In genomic region chr11:44257338-44258189, GRCh38 we compare ENCODE assay signal across 1 cellular context.
TF ChIP-seq lines count a peak whose summit lies in the region.

No MANE protein-coding gene starts in this region.

TF ChIP-seq in GM12878, 131 proteins besides CTCF, POLR2A, EP300 and RAD21:
- TF ChIP-seq IRF4 (IDR thresholded peaks at IDR 0.05; ENCODE audit: low read depth, low read length) (no peak), SREBF1 (IDR thresholded peaks at IDR 0.05; ENCODE audit: low read length) (no peak), POLR2AphosphoS5 (IDR thresholded peaks at IDR 0.05; ENCODE audit: low read length) (no peak), PAX8 (IDR thresholded peaks at IDR 0.05) (no peak)
- TF ChIP-seq, protein P1, sequence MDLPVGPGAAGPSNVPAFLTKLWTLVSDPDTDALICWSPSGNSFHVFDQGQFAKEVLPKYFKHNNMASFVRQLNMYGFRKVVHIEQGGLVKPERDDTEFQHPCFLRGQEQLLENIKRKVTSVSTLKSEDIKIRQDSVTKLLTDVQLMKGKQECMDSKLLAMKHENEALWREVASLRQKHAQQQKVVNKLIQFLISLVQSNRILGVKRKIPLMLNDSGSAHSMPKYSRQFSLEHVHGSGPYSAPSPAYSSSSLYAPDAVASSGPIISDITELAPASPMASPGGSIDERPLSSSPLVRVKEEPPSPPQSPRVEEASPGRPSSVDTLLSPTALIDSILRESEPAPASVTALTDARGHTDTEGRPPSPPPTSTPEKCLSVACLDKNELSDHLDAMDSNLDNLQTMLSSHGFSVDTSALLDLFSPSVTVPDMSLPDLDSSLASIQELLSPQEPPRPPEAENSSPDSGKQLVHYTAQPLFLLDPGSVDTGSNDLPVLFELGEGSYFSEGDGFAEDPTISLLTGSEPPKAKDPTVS (IDR thresholded peaks at IDR 0.05; ENCODE audit: low read depth, low read length) = no peak
